In the genomic region with DNA sequence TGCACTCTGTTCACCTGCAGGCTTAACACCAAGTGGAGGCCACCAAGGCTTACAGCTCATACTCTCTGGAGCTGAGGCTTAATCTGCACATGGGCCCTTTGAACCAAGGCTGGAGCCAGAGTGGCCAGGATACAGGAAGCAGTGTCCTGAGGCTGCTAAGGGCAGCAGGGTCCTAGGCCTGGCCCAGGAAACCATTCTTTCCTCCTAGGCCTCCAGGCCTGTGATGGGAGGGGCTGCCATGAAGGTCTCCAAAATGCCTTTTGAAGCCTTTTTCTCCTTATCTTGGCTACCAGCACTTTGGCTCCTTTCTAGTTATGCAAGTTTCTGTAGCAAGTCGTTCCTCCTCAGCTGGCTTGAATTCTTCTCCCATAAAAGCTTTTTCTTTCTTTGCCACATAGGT, we compare ENCODE assay signal across 24 cellular contexts.
"Had no signal": no experiment of that assay in that cellular context is flagged by ENCODE, and none has a peak within 500 bp of the region (broad histone marks: within the 10 kb centered on the region; RNA-seq: fewer than 3 reads in every experiment).

No MANE protein-coding gene starts in this region.

- H3K79me2 ChIP-seq: parathyroid adenoma had no signal

- H3K9ac ChIP-seq: neural progenitor cell, parathyroid adenoma had no signal

- DNase-seq: natural killer cell; occipital lobe; ovary; posterior cingulate gyrus; psoas muscle; right cardiac atrium; right lobe of liver; sigmoid colon; small intestine; stimulated activated CD4-positive, alpha-beta T cell treated with anti-CD3 and anti-CD28 coated beads, Interleukin-15, amount 100 ng/mL, for 24 hours; stimulated activated CD4-positive, alpha-beta T cell treated with anti-CD3 and anti-CD28 coated beads, Interleukin-2, amount 100 ng/mL, for 24 hours; stimulated activated CD4-positive, alpha-beta T cell treated with anti-CD3 and anti-CD28 coated beads, Interleukin-2, amount 100 ng/mL, for 48 hours; stimulated activated CD4-positive, alpha-beta T cell treated with anti-CD3 and anti-CD28 coated beads, Interleukin-4, amount 100 ng/mL, for 24 hours; stimulated activated naive B cell treated with anti-CD40 and anti-IgM and Interleukin-4, amounts not matched to agents 10 μg/mL and 1 μg/mL and 100 μg/mL, for 72 hours; stimulated activated naive CD4-positive, alpha-beta T cell treated with Interleukin-2 at 50 U/mL for 16 hours; stomach; testis; tibial artery; transverse colon; upper lobe of right lung; uterus had no signal

- H3K4me1 ChIP-seq: neural progenitor cell, sigmoid colon, suprapubic skin, testis, tibial artery, transverse colon, upper lobe of right lung, uterus had no signal

- H3K9me3 ChIP-seq: ovary, right lobe of liver, testis, tibial artery, upper lobe of right lung, uterus had no signal

- H3K4me3 ChIP-seq: neural progenitor cell, ovary, psoas muscle, right lobe of liver, sigmoid colon, stomach, suprapubic skin, testis, tibial artery, transverse colon, upper lobe of right lung, uterus had no signal

- H3K27me3 ChIP-seq: neural progenitor cell, ovary, right lobe of liver, sigmoid colon, stomach, suprapubic skin, testis, tibial artery, transverse colon, upper lobe of right lung, uterus had no signal

- H3K27ac ChIP-seq: neural progenitor cell, ovary, parathyroid adenoma, psoas muscle, right lobe of liver, sigmoid colon, stomach, suprapubic skin, testis, tibial artery, transverse colon, upper lobe of right lung, uterus had no signal

- H3K4me2 ChIP-seq: neural progenitor cell had no signal

- H3K36me3 ChIP-seq: neural progenitor cell, ovary, right lobe of liver, sigmoid colon, stomach, suprapubic skin, tibial artery, transverse colon, upper lobe of right lung, uterus had no signal
